In the genomic region with DNA sequence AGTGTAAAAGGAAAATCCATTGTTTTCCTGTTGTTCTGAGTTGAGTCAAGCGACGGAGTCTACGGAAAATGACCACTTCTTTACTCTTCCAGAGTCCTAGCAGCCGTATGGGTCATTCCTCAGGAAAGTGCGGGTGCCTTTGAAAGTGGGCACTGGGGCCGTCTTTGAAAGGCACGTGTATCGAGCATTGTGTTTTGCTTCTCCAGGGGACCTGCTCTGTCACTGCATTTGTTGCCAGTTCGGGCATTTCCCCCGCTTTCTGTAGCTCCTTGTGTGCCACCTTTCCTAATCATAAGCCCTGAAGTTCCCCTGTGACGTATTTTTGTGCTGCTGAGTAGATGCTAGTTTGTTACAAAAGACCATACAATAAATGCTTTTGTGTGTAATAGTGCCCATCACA, we compare ENCODE assay signal across 23 cellular contexts. TPM values are rescaled to one million over a fixed set of nuclear protein-coding genes. Genes with fewer than 3 reads are reported as not detected.
DNase-seq lines count a peak whose midpoint lies in the region; ATAC-seq and TF ChIP-seq lines count a peak whose summit lies in the region.
"Had no signal": no experiment of that assay in that cellular context is flagged by ENCODE, and none has a peak within 500 bp of the region (broad histone marks: within the 10 kb centered on the region; RNA-seq: fewer than 3 reads in every experiment).

No MANE protein-coding gene starts in this region.

- H3K9me3 Mint-ChIP-seq in natural killer cell treated with Interleukin-12 subunit alpha and Interleukin-12 subunit beta and Interleukin-15 and Interleukin-18, amount 100 ng/mL, for 72 hours: peaks cover 4% of the 10 kb centered on the region
- peaks cover 2% of the 10 kb centered on the region in 2 donors for H3K9me3 Mint-ChIP-seq in natural killer cell
- H3K9me3 Mint-ChIP-seq in type B pancreatic cell: peaks cover 13% of the 10 kb centered on the region

- DNase-seq in natural killer cell treated with Interleukin-12 subunit alpha and Interleukin-12 subunit beta and Interleukin-15 and Interleukin-18, amount 100 ng/mL, for 72 hours (ENCODE audit: low spot score): no peak
- DNase-seq in natural killer cell: no peak
- DNase-seq in hepatocyte (ENCODE audit: low spot score): no peak
- no peak for DNase-seq in type B pancreatic cell (ENCODE audit: extremely low spot score, unreplicated experiment)
- no peak for DNase-seq in left cardiac atrium
- DNase-seq in T-helper 2 cell: no peak
- DNase-seq in NCI-H1092 treated with DMSO at 0.1 percent for 48 hours (lab: John Stamatoyannopoulos, UW): no peak
- DNase-seq: activated CD4-positive, alpha-beta memory T cell treated with anti-CD3 and anti-CD28 coated beads, Interleukin-2, amount 10 ng/mL, durations not matched to agents 7 days and 5 days; activated CD8-positive, alpha-beta memory T cell treated with anti-CD3 and anti-CD28 coated beads, Interleukin-2, amount 50 U/mL, for 4 hours; activated naive CD4-positive, alpha-beta T cell treated with anti-CD3 and anti-CD28 coated beads for 36 hours; CD4-positive, alpha-beta T cell; left ventricle myocardium superior; naive thymus-derived CD8-positive, alpha-beta T cell; NCI-H1092; NCI-H187 treated with DMSO at 0.1 percent for 48 hours; NCI-H526; PC-3; stimulated activated naive CD4-positive, alpha-beta T cell had no signal

- H3K79me2 ChIP-seq in hepatocyte: peaks cover 18% of the 10 kb centered on the region

- no peaks in the 10 kb centered on the region for H3K36me3 ChIP-seq in hepatocyte (replicated peaks; ENCODE audit: insufficient read depth, low read depth)
- H3K36me3 ChIP-seq in muscle layer of duodenum (ENCODE audit: control insufficient read depth in 1 of 2, insufficient read depth in 2 of 2, low read length in 2 of 2): no peaks in the 10 kb centered on the region
- H3K36me3 ChIP-seq: thoracic aorta, vagina had no signal

- no peaks in the 10 kb centered on the region for H3K27me3 ChIP-seq in hepatocyte
- no peaks in the 10 kb centered on the region for H3K27me3 ChIP-seq in muscle layer of duodenum (ENCODE audit: low read depth, low read length)
- H3K27me3 ChIP-seq: vagina had no signal

- H3K27ac Mint-ChIP-seq in natural killer cell treated with Interleukin-12 subunit alpha and Interleukin-12 subunit beta and Interleukin-15 and Interleukin-18, amount 100 ng/mL, for 72 hours: peak overlapping the region; percentile 22 to 88
- H3K27ac Mint-ChIP-seq in natural killer cell (no peak overlapping the region), type B pancreatic cell (peak overlapping the region; percentile 70)
- H3K27ac Mint-ChIP-seq: activated CD4-positive, alpha-beta memory T cell treated with anti-CD3 and anti-CD28 coated beads, Interleukin-2, amount 10 ng/mL, durations not matched to agents 7 days and 5 days; activated naive CD4-positive, alpha-beta T cell treated with anti-CD3 and anti-CD28 coated beads for 36 hours; CD4-positive, alpha-beta T cell; mesothelial cell of epicardium had no signal

- no peaks in the 10 kb centered on the region for H4K20me1 ChIP-seq in hepatocyte (ENCODE audit: insufficient read depth, poor library complexity, severe bottlenecking)

- no peaks in the 10 kb centered on the region for H3K9me2 ChIP-seq in hepatocyte (replicated peaks; ENCODE audit: insufficient read depth)

- H3K27me3 Mint-ChIP-seq in natural killer cell treated with Interleukin-12 subunit alpha and Interleukin-12 subunit beta and Interleukin-15 and Interleukin-18, amount 100 ng/mL, for 72 hours: no peaks in the 10 kb centered on the region
- peaks cover 0 to 2% of the 10 kb centered on the region in 2 donors for H3K27me3 Mint-ChIP-seq in natural killer cell (ENCODE audit: low read depth in 2 of 2)
- no peaks in the 10 kb centered on the region for H3K27me3 Mint-ChIP-seq in type B pancreatic cell
- H3K27me3 Mint-ChIP-seq: activated CD4-positive, alpha-beta memory T cell treated with anti-CD3 and anti-CD28 coated beads, Interleukin-2, amount 10 ng/mL, durations not matched to agents 7 days and 5 days; CD4-positive, alpha-beta T cell; naive thymus-derived CD8-positive, alpha-beta T cell had no signal

- 70% methylated on average over 11 of the region's 11 CpGs for WGBS in hepatocyte (ENCODE audit: low lambda C conversion rate, missing lambda C conversion rate)

- peaks cover 8% of the 10 kb centered on the region for H3K36me3 Mint-ChIP-seq in natural killer cell treated with Interleukin-12 subunit alpha and Interleukin-12 subunit beta and Interleukin-15 and Interleukin-18, amount 100 ng/mL, for 72 hours
- H3K36me3 Mint-ChIP-seq in natural killer cell (peaks cover 6% of the 10 kb centered on the region), type B pancreatic cell (no peaks in the 10 kb centered on the region)

- no peak for ATAC-seq in natural killer cell treated with Interleukin-12 subunit alpha and Interleukin-12 subunit beta and Interleukin-15 and Interleukin-18, amount 100 ng/mL, for 72 hours
- ATAC-seq in natural killer cell (no peak), left cardiac atrium (no peak)
- ATAC-seq: left ventricle myocardium superior; naive thymus-derived CD8-positive, alpha-beta T cell; PC-3; Right ventricle myocardium inferior had no signal

- no peak overlapping the region for H2AFZ ChIP-seq in hepatocyte

- H3K9me3 ChIP-seq in hepatocyte (ENCODE audit: low read depth): no peaks in the 10 kb centered on the region
- H3K9me3 ChIP-seq in muscle layer of duodenum (ENCODE audit: control insufficient read depth in 1 of 2, low read length in 2 of 2): no peaks in the 10 kb centered on the region
- H3K9me3 ChIP-seq: thoracic aorta, vagina had no signal

- H3K4me1 Mint-ChIP-seq in natural killer cell treated with Interleukin-12 subunit alpha and Interleukin-12 subunit beta and Interleukin-15 and Interleukin-18, amount 100 ng/mL, for 72 hours (ENCODE audit: low read depth in 2 of 2): peaks cover 23 to 58% of the 10 kb centered on the region in 2 donors
- H3K4me1 Mint-ChIP-seq in natural killer cell (peaks cover 13% of the 10 kb centered on the region in 2 donors), type B pancreatic cell (ENCODE audit: unreplicated experiment) (peaks cover 18% of the 10 kb centered on the region)
- H3K4me1 Mint-ChIP-seq: mesothelial cell of epicardium had no signal

- no peak overlapping the region for H3K4me3 Mint-ChIP-seq in natural killer cell treated with Interleukin-12 subunit alpha and Interleukin-12 subunit beta and Interleukin-15 and Interleukin-18, amount 100 ng/mL, for 72 hours
- H3K4me3 Mint-ChIP-seq in natural killer cell (no peak overlapping the region), type B pancreatic cell (peak overlapping the region; percentile 5)
- H3K4me3 Mint-ChIP-seq: activated CD4-positive, alpha-beta memory T cell treated with anti-CD3 and anti-CD28 coated beads, Interleukin-2, amount 10 ng/mL, durations not matched to agents 7 days and 5 days; activated naive CD4-positive, alpha-beta T cell treated with anti-CD3 and anti-CD28 coated beads for 36 hours; CD4-positive, alpha-beta T cell; mesothelial cell of epicardium; naive thymus-derived CD8-positive, alpha-beta T cell had no signal

- no peak for TF ChIP-seq CTCF in natural killer cell (IDR thresholded peaks at IDR 0.05)
- no peak for TF ChIP-seq CTCF in hepatocyte (IDR thresholded peaks at IDR 0.05; ENCODE audit: poor library complexity)
- no peak for TF ChIP-seq CTCF in type B pancreatic cell (conservative IDR thresholded peaks at IDR 0.05)

- intact Hi-C loops in natural killer cell (cut with micrococcal nuclease): no loop called here
- intact Hi-C loops in left cardiac atrium (cut with DNase I): no loop called here

- no peak overlapping the region for H3K4me3 ChIP-seq in hepatocyte
- no peak overlapping the region for H3K4me3 ChIP-seq in muscle layer of duodenum (ENCODE audit: low read depth in 1 of 2, low read length in 2 of 2)
- H3K4me3 ChIP-seq: thoracic aorta, vagina had no signal

- H3K4me1 ChIP-seq in hepatocyte (ENCODE audit: insufficient read depth) (peaks cover 28% of the 10 kb centered on the region), muscle layer of duodenum (ENCODE audit: control insufficient read depth in 1 of 2, insufficient read depth in 2 of 2, low read length in 2 of 2) (peaks cover 0 to 3% of the 10 kb centered on the region in 2 donors)
- H3K4me1 ChIP-seq: vagina had no signal

- H3K27ac ChIP-seq in hepatocyte: peak overlapping the region; percentile 94
- peak overlapping the region; percentile 62 for H3K27ac ChIP-seq in muscle layer of duodenum (ENCODE audit: low read length)
- H3K27ac ChIP-seq: thoracic aorta, vagina had no signal

- peak overlapping the region; percentile 65 for H3K4me2 ChIP-seq in hepatocyte

RNA-seq across cellular contexts. Expression of a gene that starts 24.3 kb away (rescaled TPM):
- total RNA-seq in natural killer cell treated with Interleukin-12 subunit alpha and Interleukin-12 subunit beta and Interleukin-15 and Interleukin-18, amount 100 ng/mL, for 72 hours: 100 to 1,000 TPM in 1 of 2 donors, 10 to 100 TPM in 1; 81.6 to 107 TPM
- total RNA-seq in natural killer cell (100 to 1,000 TPM; 108 to 141 (median 141) TPM), hepatocyte (9.6 and 19.4 TPM in 2 replicates), type B pancreatic cell (ENCODE audit: low replicate concordance) (15.2 and 22.0 TPM in 2 replicates), left cardiac atrium (10 to 100 TPM in 1 of 2 donors, 1 to 10 TPM in 1; 9.0 to 11.2 TPM)
- polyA plus RNA-seq in hepatocyte: 12.4 and 12.9 TPM in 2 replicates

Comparison
In these comparisons a context has a peak if more than half of its experiments do, and no peak if none do; other contexts are left out.
1. H3K27ac Mint-ChIP-seq: peak in natural killer cell treated with Interleukin-12 subunit alpha and Interleukin-12 subunit beta and Interleukin-15 and Interleukin-18, amount 100 ng/mL, for 72 hours (2 of 2) and type B pancreatic cell (single experiment); none in natural killer cell (0 of 2).